In genomic region chr14:64465208-64465821, GRCh38 we compare ENCODE assay signal across 8 cellular contexts. TPM values are rescaled to one million over a fixed set of nuclear protein-coding genes. Genes with fewer than 3 reads are reported as not detected.
A peak's percentile ranks its signal among the peaks of the same experiment; 100 is the strongest.
DNase-seq lines count a peak whose midpoint lies in the region; ATAC-seq and TF ChIP-seq lines count a peak whose summit lies in the region.

Gene AKAP5, plus strand, starts transcription at chr14:64465499. Its CDS starts 2,896 bp downstream, at chr14:64468395.

- no peak within 1 kb of the TSS for H2BK120ac ChIP-seq in H9 (ENCODE audit: low read depth, low read length, poor library complexity, severe bottlenecking)

- H3K4me3 ChIP-seq in right lobe of liver, result peak within 1 kb of the TSS; percentile 55 to 60 (median 57)

- TF ChIP-seq CTCF in H9 (conservative IDR thresholded peaks at IDR 0.05) (no peak), chondrocyte (IDR thresholded peaks at IDR 0.05) (no peak), right lobe of liver (IDR thresholded peaks at IDR 0.05) (no peak)

- no peak within 1 kb of the TSS for H2BK15ac ChIP-seq in H9 (ENCODE audit: low read depth, low read length)

- H3K9ac ChIP-seq in H9 (ENCODE audit: extremely low read depth, insufficient read length, low read length), result peak within 1 kb of the TSS; percentile 47

- H2BK20ac ChIP-seq in H9 (ENCODE audit: low read depth, low read length, poor library complexity, severe bottlenecking), result no peak within 1 kb of the TSS

- DNase-seq in GM03348 (ENCODE audit: low spot score), result peak; percentile 86
- DNase-seq in H9, result peak; percentile 90
- DNase-seq in NCI-H146 treated with DMSO at 0.1 percent for 48 hours (lab: John Stamatoyannopoulos, UW; ENCODE audit: unreplicated experiment), result peak; percentile 54
- DNase-seq in activated CD4-positive, CD25-positive, alpha-beta regulatory T cell treated with anti-CD3 and anti-CD28 coated beads, Interleukin-2, amount 50 U/mL, for 72 hours, result peak; percentile 68
- no peak for DNase-seq in chondrocyte (ENCODE audit: low spot score)
- peak; percentile 68 to 70 (median 70) for DNase-seq in right lobe of liver
- DNase-seq in stimulated activated CD4-positive, alpha-beta T cell treated with anti-CD3 and anti-CD28 coated beads, Interleukin-4, amount 100 ng/mL, for 4 hours, result peak; percentile 50 to 59
- no peak for DNase-seq in middle frontal gyrus (ENCODE audit: extremely low spot score, low spot score)

- ATAC-seq in right lobe of liver, result peak; percentile 74 to 92 (median 82)

- H4K8ac ChIP-seq in H9 (replicated peaks; ENCODE audit: insufficient read length, low read depth, low read length), result no peak within 1 kb of the TSS

- peaks cover 14% of the 10 kb centered on the region for H3K23me2 ChIP-seq in H9 (ENCODE audit: insufficient read length, low read depth, low read length, poor library complexity, severe bottlenecking)

- no peaks in the 10 kb centered on the region for H4K20me1 ChIP-seq in H9 (ENCODE audit: control insufficient read depth, insufficient read depth, insufficient read length)

- H3T11ph ChIP-seq in H9 (ENCODE audit: low read length), result no peak within 1 kb of the TSS

- TF ChIP-seq POLR2A in right lobe of liver (IDR thresholded peaks at IDR 0.05), result no peak

- H3K36me3 Mint-ChIP-seq in H9 (ENCODE audit: insufficient read depth in 1 of 3, low read depth in 3 of 3), result peaks cover 0 to 9% (median 3%) of the 10 kb centered on the region in 3 experiments; a peak in 4 of 7 replicates
- peaks cover 2% of the 10 kb centered on the region for H3K36me3 Mint-ChIP-seq in chondrocyte (ENCODE audit: low read depth)

- WGBS in H9 (ENCODE audit: extremely low coverage, insufficient read length, low lambda C conversion rate), result no CpG with 5 or more reads among the region's 71 CpGs
- under 1% methylated on average over 19 of the region's 71 CpGs for WGBS in right lobe of liver (ENCODE audit: insufficient coverage, low coverage, low lambda C conversion rate, missing lambda C conversion rate)

- H3K9me3 Mint-ChIP-seq in H9 (no peaks in the 10 kb centered on the region), chondrocyte (ENCODE audit: low read depth) (no peaks in the 10 kb centered on the region)

- H3K56ac ChIP-seq in H9 (ENCODE audit: insufficient read length, low read depth, low read length), result no peak within 1 kb of the TSS

- H3K9me3 ChIP-seq in H9 (ENCODE audit: control insufficient read depth, low read depth, low read length) (no peaks in the 10 kb centered on the region), right lobe of liver (no peaks in the 10 kb centered on the region)

- intact Hi-C loops in right lobe of liver (cut with DNase I), result no loop called here

- H3K4me3 Mint-ChIP-seq in H9, result peak within 1 kb of the TSS; percentile 78 to 79
- peak within 1 kb of the TSS; percentile 72 for H3K4me3 Mint-ChIP-seq in chondrocyte (ENCODE audit: unreplicated experiment)

- H3K4me2 ChIP-seq in H9 (ENCODE audit: insufficient read depth, insufficient read length, low read length), result peak within 1 kb of the TSS; percentile 71

- H3K27ac ChIP-seq in H9 (ENCODE audit: insufficient read length, low read depth, low read length) (no peak within 1 kb of the TSS), right lobe of liver (no peak within 1 kb of the TSS)

- peak within 1 kb of the TSS; percentile 33 for H2AFZ ChIP-seq in H9 (ENCODE audit: low read length)

- H4K91ac ChIP-seq in H9 (ENCODE audit: insufficient read length, low read depth, low read length), result no peak within 1 kb of the TSS

- H2BK5ac ChIP-seq in H9 (ENCODE audit: insufficient read length, low read length), result no peak within 1 kb of the TSS

- H3K79me2 ChIP-seq in H9 (ENCODE audit: insufficient read depth, low read length), result no peaks in the 10 kb centered on the region

- no peak within 1 kb of the TSS for H2AK5ac ChIP-seq in H9 (ENCODE audit: insufficient read length, low read length)

- peak within 1 kb of the TSS; percentile 21 for H3K18ac ChIP-seq in H9 (ENCODE audit: insufficient read length, low read depth, low read length)

- no peak within 1 kb of the TSS for H2BK12ac ChIP-seq in H9 (ENCODE audit: insufficient read length, low read depth, low read length)

- H3K27me3 Mint-ChIP-seq in H9 (ENCODE audit: low read depth) (peaks cover 1% of the 10 kb centered on the region; the same call in 1 of the 2 replicates), chondrocyte (ENCODE audit: low read depth) (no peaks in the 10 kb centered on the region)

- no peaks in the 10 kb centered on the region for H3K4me1 ChIP-seq in H9 (ENCODE audit: insufficient read depth, low read length)
- peaks cover 0 to 15% (median 0%) of the 10 kb centered on the region in 4 donors for H3K4me1 ChIP-seq in right lobe of liver

- H3K79me1 ChIP-seq in H9 (ENCODE audit: insufficient read depth, low read depth, low read length, poor library complexity, severe bottlenecking), result no peaks in the 10 kb centered on the region

- H4K5ac ChIP-seq in H9 (ENCODE audit: insufficient read length, low read depth, low read length), result no peak within 1 kb of the TSS

- H3K27me3 ChIP-seq in H9 (ENCODE audit: insufficient read depth, low read length), result no peaks in the 10 kb centered on the region
- no peaks in the 10 kb centered on the region for H3K27me3 ChIP-seq in right lobe of liver

- H3K4me1 Mint-ChIP-seq in H9 (peaks cover 14% of the 10 kb centered on the region in 2 experiments), chondrocyte (ENCODE audit: low read depth) (peaks cover 12% of the 10 kb centered on the region)

- no peak within 1 kb of the TSS for H3K14ac ChIP-seq in H9 (ENCODE audit: insufficient read depth, low read length)

- H3K4ac ChIP-seq in H9 (ENCODE audit: low read depth, low read length), result no peak within 1 kb of the TSS

- no peak within 1 kb of the TSS for H3K23ac ChIP-seq in H9 (ENCODE audit: insufficient read length, low read depth, low read length)

- peaks cover 0 to 12% (median 0%) of the 10 kb centered on the region in 4 donors for H3K36me3 ChIP-seq in right lobe of liver

- H3K27ac Mint-ChIP-seq in H9 (peak within 1 kb of the TSS in 2 of 3 experiments; percentile 40 to 85; a peak in 4 of 7 replicates), chondrocyte (ENCODE audit: unreplicated experiment) (peak within 1 kb of the TSS; percentile 37)

RNA-seq across cellular contexts. Expression of gene AKAP5, which starts in this region (rescaled TPM):
- total RNA-seq in H9 (2021) (2.3 and 2.5 TPM in 2 replicates), chondrocyte (4.2 to 9.0 TPM (median 4.3 TPM) in 3 replicates), right lobe of liver (1 to 10 TPM in 1 of 6 experiments, under 1 TPM in 5; 0.12 to 1.0 (median 0.30) TPM)

Comparison
In these comparisons a context has a peak if more than half of its experiments do, and no peak if none do; other contexts are left out.
1. DNase-seq: peak in GM03348 (single experiment), H9 (single experiment), NCI-H146 treated with DMSO at 0.1 percent for 48 hours (single experiment), activated CD4-positive, CD25-positive, alpha-beta regulatory T cell treated with anti-CD3 and anti-CD28 coated beads, Interleukin-2, amount 50 U/mL, for 72 hours (single experiment), right lobe of liver (3 of 3) and stimulated activated CD4-positive, alpha-beta T cell treated with anti-CD3 and anti-CD28 coated beads, Interleukin-4, amount 100 ng/mL, for 4 hours (2 of 2); none in chondrocyte (single experiment) and middle frontal gyrus (single experiment).